Comparison of ENCODE assay signal across 8 cellular contexts in the genomic region with DNA sequence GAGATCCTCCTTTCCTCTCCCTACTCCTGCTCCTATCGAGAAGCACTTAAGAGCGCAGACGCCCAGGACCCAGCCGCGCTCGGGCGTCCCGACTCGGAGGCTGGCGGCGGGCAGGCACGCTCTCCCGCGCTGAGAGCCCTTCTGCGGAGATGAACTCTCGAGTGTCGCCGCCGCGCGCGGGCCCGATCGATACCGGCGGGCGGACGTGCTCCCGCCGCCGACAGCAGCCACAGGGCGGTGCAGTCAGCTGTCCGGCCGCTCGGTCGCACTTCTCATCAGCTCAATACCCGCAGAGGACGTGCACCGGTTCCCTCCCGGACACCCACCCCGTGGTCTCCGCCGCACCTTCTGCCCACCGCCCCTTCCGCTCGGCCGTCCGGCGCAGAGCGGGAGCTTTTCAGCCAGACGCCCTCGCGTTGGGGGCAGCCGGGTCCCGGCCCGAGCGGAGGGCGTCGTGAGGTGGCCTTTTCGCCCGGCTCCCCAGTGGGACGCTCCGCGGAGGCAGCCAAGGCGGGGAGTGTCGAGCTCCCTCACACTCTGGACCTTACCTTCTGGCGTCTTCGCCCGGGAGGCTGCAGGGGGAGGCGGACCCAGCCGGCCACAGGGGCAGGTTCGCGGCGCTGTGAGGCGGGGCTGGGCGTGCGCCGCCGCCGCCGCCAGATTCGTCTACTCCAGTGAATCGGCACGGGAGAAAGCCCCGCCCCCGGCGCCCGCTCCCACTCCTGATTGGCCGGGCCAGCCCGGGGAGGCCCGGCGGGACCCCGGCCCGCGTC. TPM values are rescaled to one million over a fixed set of nuclear protein-coding genes. Genes with fewer than 3 reads are reported as not detected.
DNase-seq lines count a peak whose midpoint lies in the region; ATAC-seq, FAIRE-seq and TF ChIP-seq lines count a peak whose summit lies in the region.

No MANE protein-coding gene starts in this region.

- H3K4me2 ChIP-seq in MM.1S (ENCODE audit: low read depth, low read length) = peak overlapping the region; percentile 81
- peak overlapping the region; percentile 100 for H3K4me2 ChIP-seq in skeletal muscle satellite cell (ENCODE audit: low read length)

- H3K4me3 ChIP-seq in HAP-1 = peak overlapping the region; percentile 46
- H3K4me3 ChIP-seq in MM.1S (ENCODE audit: low read length) = peak overlapping the region; percentile 60
- H3K4me3 ChIP-seq in astrocyte of the cerebellum (ENCODE audit: low read depth, low read length) = peak overlapping the region; percentile 55
- H3K4me3 ChIP-seq in iPS-15b (ENCODE audit: low read depth, low read length) = peak overlapping the region; percentile 71
- H3K4me3 ChIP-seq in skeletal muscle satellite cell (ENCODE audit: low read length) = peak overlapping the region; percentile 82

- H3K27me3 ChIP-seq in HAP-1 (ENCODE audit: low read depth) (peaks cover 45% of the 10 kb centered on the region), MM.1S (replicated peaks; ENCODE audit: insufficient read depth, low read length) (no peaks in the 10 kb centered on the region; the same call in 1 of the 2 replicates), iPS-15b (ENCODE audit: control insufficient read depth, insufficient read depth, low read length) (peaks cover 83% of the 10 kb centered on the region), skeletal muscle satellite cell (ENCODE audit: control insufficient read depth, insufficient read depth, low read length) (peaks cover 74% of the 10 kb centered on the region)

- TF ChIP-seq CTCF in MM.1S (IDR thresholded peaks at IDR 0.05; ENCODE audit: low read length) = no peak
- TF ChIP-seq CTCF in astrocyte of the cerebellum (IDR thresholded peaks at IDR 0.05; ENCODE audit: low read depth, low read length, missing control alignments) = no peak

- H3K36me3 Mint-ChIP-seq in T-cell = peaks cover 12% of the 10 kb centered on the region

- peak overlapping the region; percentile 72 to 79 (median 72) for H3K4me3 Mint-ChIP-seq in T-cell

- H2AFZ ChIP-seq in MM.1S (ENCODE audit: low read length) = peak overlapping the region; percentile 38; the same call in 1 of the 2 replicates

- POLR2A ChIA-PET in T-cell (lab: Charles Lee) = interaction anchor here in 1 of 2 donors (0.5 kb wide), 1 partner anchor 479 kb away, joined by 3 read pairs; no protein-coding TSS in a partner anchor

- peaks cover 3% of the 10 kb centered on the region; the same call in 1 of the 2 replicates for H3K4me1 ChIP-seq in HAP-1
- H3K4me1 ChIP-seq in MM.1S (ENCODE audit: low read length) = no peaks in the 10 kb centered on the region
- H3K4me1 ChIP-seq in iPS-15b (ENCODE audit: control insufficient read depth, insufficient read depth, low read length) = peaks cover 2% of the 10 kb centered on the region
- H3K4me1 ChIP-seq in skeletal muscle satellite cell (ENCODE audit: control insufficient read depth, insufficient read depth, low read length) = peaks cover 27% of the 10 kb centered on the region

- H3K9ac ChIP-seq in MM.1S (ENCODE audit: low read length) (no peak overlapping the region), iPS-15b (ENCODE audit: low read depth, low read length) (no peak overlapping the region), skeletal muscle satellite cell (ENCODE audit: low read depth, low read length) (no peak overlapping the region)

- no peaks in the 10 kb centered on the region for H3K9me3 Mint-ChIP-seq in T-cell

- CTCF ChIA-PET in T-cell (lab: Charles Lee) = no interaction called here

- H3K9me2 ChIP-seq in MM.1S (replicated peaks; ENCODE audit: insufficient read depth, low read length) = no peaks in the 10 kb centered on the region

- peak; percentile 59 to 75 (median 72) for ATAC-seq in T-cell (replicated peaks in 1 of 4)

- H3K27me3 Mint-ChIP-seq in T-cell = peaks cover 46 to 60% of the 10 kb centered on the region in 2 donors

- in situ Hi-C loops in HAP-1 (cut with MboI; ENCODE audit: low sequenced_read_pairs) = no loop called here
- in situ Hi-C loops in astrocyte of the cerebellum (cut with HindIII; ENCODE audit: low sequenced_read_pairs) = no loop called here

- no peak for FAIRE-seq in RCC 7860 (lab: Jason Lieb, UNC)

- no peak overlapping the region for H3K27ac Mint-ChIP-seq in T-cell

- no peaks in the 10 kb centered on the region for H3F3A ChIP-seq in MM.1S (ENCODE audit: insufficient read depth, low read length)

- no peaks in the 10 kb centered on the region for H3K36me3 ChIP-seq in HAP-1 (replicated peaks)
- H3K36me3 ChIP-seq in MM.1S (replicated peaks; ENCODE audit: insufficient read depth, low read length) = no peaks in the 10 kb centered on the region
- no peaks in the 10 kb centered on the region for H3K36me3 ChIP-seq in iPS-15b (ENCODE audit: control insufficient read depth, insufficient read depth, low read length)
- H3K36me3 ChIP-seq in skeletal muscle satellite cell (ENCODE audit: insufficient read depth, low read length) = no peaks in the 10 kb centered on the region

- H3K9me3 ChIP-seq in HAP-1 = no peaks in the 10 kb centered on the region
- no peaks in the 10 kb centered on the region for H3K9me3 ChIP-seq in MM.1S (replicated peaks; ENCODE audit: insufficient read depth, low read length)
- no peaks in the 10 kb centered on the region for H3K9me3 ChIP-seq in iPS-15b (ENCODE audit: control insufficient read depth, insufficient read depth, low read length)
- no peaks in the 10 kb centered on the region for H3K9me3 ChIP-seq in skeletal muscle satellite cell (replicated peaks; ENCODE audit: low read length)

- no peaks in the 10 kb centered on the region for H3K79me2 ChIP-seq in MM.1S (ENCODE audit: low read length)

- H4K20me1 ChIP-seq in MM.1S (ENCODE audit: insufficient read depth, low read length) = no peaks in the 10 kb centered on the region

- peaks cover 7 to 20% (median 17%) of the 10 kb centered on the region in 3 donors for H3K4me1 Mint-ChIP-seq in T-cell

- DNase-seq in GM04504 (ENCODE audit: low read depth) = peak; percentile 7
- peak; percentile 82 to 96 for DNase-seq in HAP-1 (ENCODE audit: low spot score in 2 of 2)
- peak; percentile 48 for DNase-seq in MM.1S
- DNase-seq in T-cell = peak in 20 of 34 experiments; percentile 4 to 48 (median 26)
- peak; percentile 8 for DNase-seq in astrocyte of the cerebellum (ENCODE audit: low read depth)
- no peak for DNase-seq in RCC 7860 (ENCODE audit: low spot score)

- H3K27ac ChIP-seq in MM.1S (ENCODE audit: low read length) = no peak overlapping the region

RNA-seq across cellular contexts. Expression of gene INSM2, which starts 0.4 kb away (rescaled TPM):
- not detected for total RNA-seq in T-cell
- total RNA-seq in skeletal muscle satellite cell (2012; rRNA removed) = not detected in 2 replicates
